In genomic region chr12:1644523-1645438, GRCh38 we compare ENCODE assay signal across 8 cellular contexts. TPM values are rescaled to one million over a fixed set of nuclear protein-coding genes. Genes with fewer than 3 reads are reported as not detected.
DNase-seq lines count a peak whose midpoint lies in the region; TF ChIP-seq lines count a peak whose summit lies in the region.

No MANE protein-coding gene starts in this region.

- H3K36me3 ChIP-seq in suprapubic skin, result no peaks in the 10 kb centered on the region

- TF ChIP-seq EP300 in suprapubic skin (IDR thresholded peaks at IDR 0.05), result no peak

- no peak overlapping the region for H3K4me3 ChIP-seq in suprapubic skin

- H3K27ac ChIP-seq in suprapubic skin, result no peak overlapping the region

- H3K27me3 ChIP-seq in suprapubic skin, result no peaks in the 10 kb centered on the region

- no peak for TF ChIP-seq POLR2A in suprapubic skin (IDR thresholded peaks at IDR 0.05)

- WGBS in suprapubic skin, result 28% methylated on average over 15 of the region's 15 CpGs

- no peaks in the 10 kb centered on the region for H3K9me3 ChIP-seq in suprapubic skin

- H3K4me1 ChIP-seq in suprapubic skin, result peaks cover 7% of the 10 kb centered on the region

- TF ChIP-seq CTCF in suprapubic skin (IDR thresholded peaks at IDR 0.05), result no peak

- DNase-seq in AG08395 (ENCODE audit: low spot score), result peak; percentile 92
- peak; percentile 63 for DNase-seq in NCI-H2107 (lab: John Stamatoyannopoulos, UW)
- DNase-seq in cerebellar cortex (ENCODE audit: low spot score), result peak; percentile 95
- DNase-seq in lung microvascular endothelial cell (ENCODE audit: low read depth in 2 of 2), result peak; percentile 83 to 87
- no peak for DNase-seq in stimulated activated CD4-positive, alpha-beta T cell treated with anti-CD3 and anti-CD28 coated beads, Interleukin-2, amount 100 ng/mL, for 24 hours
- DNase-seq in foreskin melanocyte, result no peak
- DNase-seq in SIG-M5 (lab: John Stamatoyannopoulos, UW), result no peak
- DNase-seq in suprapubic skin (ENCODE audit: low spot score in 2 of 2), result no peak

RNA-seq across cellular contexts. Expression of gene WNT5B, which starts 15.8 kb away (rescaled TPM):
- total RNA-seq in lung microvascular endothelial cell (0.20 and 0.22 TPM in 2 replicates), suprapubic skin (10 to 100 TPM in 1 of 4 donors, 1 to 10 TPM in 3; 7.3 to 12.8 (median 8.3) TPM)

RNA-seq across cellular contexts. Expression of gene ADIPOR2, which starts 46.1 kb away (rescaled TPM):
- total RNA-seq in lung microvascular endothelial cell (29.0 and 31.0 TPM in 2 replicates), suprapubic skin (10 to 100 TPM; 40.3 to 47.9 (median 43.4) TPM)

RNA-seq across cellular contexts. Expression of gene FBXL14, which starts 50.4 kb away (rescaled TPM):
- total RNA-seq in lung microvascular endothelial cell (10.2 and 15.5 TPM in 2 replicates), suprapubic skin (10 to 100 TPM in 1 of 4 donors, 1 to 10 TPM in 3; 5.4 to 12.4 (median 7.6) TPM)

Comparison
In these comparisons a context has a peak if more than half of its experiments do, and no peak if none do; other contexts are left out.
1. DNase-seq: peak in AG08395 (single experiment), NCI-H2107 (single experiment), cerebellar cortex (single experiment) and lung microvascular endothelial cell (2 of 2); none in stimulated activated CD4-positive, alpha-beta T cell treated with anti-CD3 and anti-CD28 coated beads, Interleukin-2, amount 100 ng/mL, for 24 hours (0 of 2), foreskin melanocyte (single experiment), SIG-M5 (single experiment) and suprapubic skin (0 of 2).